10 cellular contexts compared by ENCODE assay signal in the genomic region with DNA sequence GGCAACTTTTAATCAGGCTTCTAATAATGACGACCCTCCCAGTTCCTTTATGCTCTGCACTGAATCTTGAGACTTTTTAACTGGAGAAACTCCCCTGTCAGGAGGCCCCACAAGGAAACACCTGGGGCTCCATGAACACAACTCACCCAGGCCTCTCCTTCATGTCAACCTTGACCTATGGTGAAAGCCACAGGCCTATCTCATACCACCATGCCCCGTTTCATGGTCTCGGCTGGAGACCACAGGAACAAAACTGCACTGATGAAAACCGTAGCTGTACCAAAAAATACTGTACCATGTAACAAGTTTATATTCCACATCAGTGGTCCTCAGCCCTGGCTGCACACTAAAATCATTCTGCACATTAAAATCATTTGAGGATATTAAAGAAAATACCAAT. TPM values are rescaled to one million over a fixed set of nuclear protein-coding genes. Genes with fewer than 3 reads are reported as not detected.
DNase-seq lines count a peak whose midpoint lies in the region; ATAC-seq and TF ChIP-seq lines count a peak whose summit lies in the region.
"Had no signal": no experiment of that assay in that cellular context is flagged by ENCODE, and none has a peak within 500 bp of the region (broad histone marks: within the 10 kb centered on the region; RNA-seq: fewer than 3 reads in every experiment).

No MANE protein-coding gene starts in this region.

- H3K36me3 Mint-ChIP-seq in brain (peaks cover 39% of the 10 kb centered on the region), chondrocyte (ENCODE audit: low read depth) (peaks cover 16% of the 10 kb centered on the region)

- H3K4me1 Mint-ChIP-seq in brain, result peaks cover 61% of the 10 kb centered on the region
- peaks cover 57% of the 10 kb centered on the region for H3K4me1 Mint-ChIP-seq in chondrocyte (ENCODE audit: low read depth)

- 62 to 79% methylated on average over 4 of the region's 4 CpGs for WGBS in thyroid gland, 2 donors

- peaks cover 27 to 39% of the 10 kb centered on the region in 2 donors for H3K4me1 ChIP-seq in thyroid gland

- peak; percentile 67 for ATAC-seq in GM21423 (IDR thresholded peaks at IDR 0.05; ENCODE audit: unreplicated experiment)
- ATAC-seq in HG03060 (IDR thresholded peaks at IDR 0.05; ENCODE audit: low read depth, unreplicated experiment), result peak; percentile 41

- H3K36me3 ChIP-seq in thyroid gland, result peaks cover 0 to 5% of the 10 kb centered on the region in 2 donors
- H3K36me3 ChIP-seq: pancreas had no signal

- H3K4me3 Mint-ChIP-seq in brain (peak overlapping the region in 1 of 5 experiments; percentile 29), chondrocyte (ENCODE audit: unreplicated experiment) (no peak overlapping the region)

- DNase-seq in thyroid gland (no peak), chondrocyte (ENCODE audit: low spot score) (no peak), middle frontal gyrus (ENCODE audit: extremely low spot score, low spot score) (no peak), RKO (ENCODE audit: low spot score) (no peak)
- DNase-seq: OCI-M1 had no signal

- no peaks in the 10 kb centered on the region for H3K9me3 Mint-ChIP-seq in brain
- no peaks in the 10 kb centered on the region for H3K9me3 Mint-ChIP-seq in chondrocyte (ENCODE audit: low read depth)
- H3K9me3 Mint-ChIP-seq: activated T-helper 2 cell treated with anti-CD3 and anti-CD28 coated beads, Interferon-gamma antibody, Interleukin-2, Interleukin-4, amounts not matched to agents 10 μg/mL and 5 μg/mL and 100 μg/mL, durations not matched to agents 14 hours and 24 hours and 36 hours had no signal

- H3K27me3 Mint-ChIP-seq in brain (no peaks in the 10 kb centered on the region), chondrocyte (ENCODE audit: low read depth) (no peaks in the 10 kb centered on the region)

- no peaks in the 10 kb centered on the region for H3K27me3 ChIP-seq in thyroid gland
- H3K27me3 ChIP-seq: pancreas had no signal

- no peak for TF ChIP-seq CTCF in brain (conservative IDR thresholded peaks at IDR 0.05)
- TF ChIP-seq CTCF in thyroid gland (IDR thresholded peaks at IDR 0.05), result no peak
- TF ChIP-seq CTCF in chondrocyte (IDR thresholded peaks at IDR 0.05), result no peak

- H3K27ac Mint-ChIP-seq in brain (peak overlapping the region in 4 of 5 experiments; percentile 54 to 88 (median 80)), chondrocyte (ENCODE audit: unreplicated experiment) (no peak overlapping the region)
- H3K27ac Mint-ChIP-seq: activated T-helper 2 cell treated with anti-CD3 and anti-CD28 coated beads, Interferon-gamma antibody, Interleukin-2, Interleukin-4, amounts not matched to agents 10 μg/mL and 5 μg/mL and 100 μg/mL, durations not matched to agents 14 hours and 24 hours and 36 hours had no signal

- H3K4me3 ChIP-seq in thyroid gland (replicated peaks in 1 of 3), result no peak overlapping the region
- H3K4me3 ChIP-seq: pancreas had no signal

- intact Hi-C loops in thyroid gland (cut with DNase I), result loop anchor here (10.0 kb wide), 1 partner anchor 53 kb away; the partner anchor contains the start of gene ZNF827

- H3K27ac ChIP-seq in thyroid gland, result peak overlapping the region; percentile 70 to 93 (median 75)

- no peaks in the 10 kb centered on the region for H3K9me3 ChIP-seq in thyroid gland
- H3K9me3 ChIP-seq: pancreas had no signal

- TF ChIP-seq POLR2A in thyroid gland (IDR thresholded peaks at IDR 0.05), result no peak

RNA-seq across cellular contexts. Expression of gene ZNF827, which starts 57.0 kb away (rescaled TPM):
- polyA plus RNA-seq in brain (ENCODE audit: insufficient read depth, low read depth, low replicate concordance), result 9.0 TPM
- total RNA-seq in thyroid gland, result 10 to 100 TPM; 23.9 to 52.3 (median 29.3) TPM
- total RNA-seq in chondrocyte, result 23.8 to 40.9 TPM (median 27.6 TPM) in 3 replicates
